In genomic region chr6:100454571-100455229, GRCh38 we compare ENCODE assay signal across 20 cellular contexts. TPM values are rescaled to one million over a fixed set of nuclear protein-coding genes. Genes with fewer than 3 reads are reported as not detected.
DNase-seq lines count a peak whose midpoint lies in the region; TF ChIP-seq lines count a peak whose summit lies in the region.
"Had no signal": no experiment of that assay in that cellular context is flagged by ENCODE, and none has a peak within 500 bp of the region (broad histone marks: within the 10 kb centered on the region; RNA-seq: fewer than 3 reads in every experiment).

No MANE protein-coding gene starts in this region.

- H3K4me3 ChIP-seq in MM.1S (ENCODE audit: low read length) (no peak overlapping the region), ascending aorta (no peak overlapping the region), testis (no peak overlapping the region)

- no peaks in the 10 kb centered on the region for H3F3A ChIP-seq in MM.1S (ENCODE audit: insufficient read depth, low read length)

- H2AFZ ChIP-seq in MM.1S (ENCODE audit: low read length) = no peak overlapping the region

- H3K27me3 Mint-ChIP-seq in activated CD4-positive, alpha-beta T cell treated with anti-CD3 and anti-CD28 coated beads, Interleukin-2, amount 10 ng/mL, durations not matched to agents 7 days and 5 days = peaks cover 26% of the 10 kb centered on the region
- H3K27me3 Mint-ChIP-seq in glutamatergic neuron (ENCODE audit: unreplicated experiment) (peaks cover 29% of the 10 kb centered on the region), progenitor cell of endocrine pancreas (peaks cover 55% of the 10 kb centered on the region)
- H3K27me3 Mint-ChIP-seq: activated T-cell treated with anti-CD3 and anti-CD28 coated beads, Interleukin-2, amount 50 U/mL, for 24 hours; central memory CD8-positive, alpha-beta T cell had no signal

- H4K20me1 ChIP-seq in MM.1S (ENCODE audit: insufficient read depth, low read length) = no peaks in the 10 kb centered on the region

- H3K4me2 ChIP-seq in MM.1S (ENCODE audit: low read depth, low read length) = no peak overlapping the region

- no peaks in the 10 kb centered on the region for H3K9me2 ChIP-seq in MM.1S (replicated peaks; ENCODE audit: insufficient read depth, low read length)

- H3K4me3 Mint-ChIP-seq in activated CD4-positive, alpha-beta T cell treated with anti-CD3 and anti-CD28 coated beads, Interleukin-2, amount 10 ng/mL, durations not matched to agents 7 days and 5 days = peak overlapping the region; percentile 41
- peak overlapping the region; percentile 86 for H3K4me3 Mint-ChIP-seq in glutamatergic neuron (ENCODE audit: unreplicated experiment)
- peak overlapping the region; percentile 64 for H3K4me3 Mint-ChIP-seq in progenitor cell of endocrine pancreas (ENCODE audit: low read depth)
- H3K4me3 Mint-ChIP-seq: activated T-cell treated with anti-CD3 and anti-CD28 coated beads, Interleukin-2, amount 50 U/mL, for 24 hours; CD8-positive, alpha-beta T cell; central memory CD8-positive, alpha-beta T cell had no signal

- intact Hi-C loops in ascending aorta (cut with DNase I) = no loop called here
- intact Hi-C loops in testis (cut with DNase I; ENCODE audit: low total_unique reads) = no loop called here

- no peaks in the 10 kb centered on the region for H3K4me1 Mint-ChIP-seq in activated CD4-positive, alpha-beta T cell treated with anti-CD3 and anti-CD28 coated beads, Interleukin-2, amount 10 ng/mL, durations not matched to agents 7 days and 5 days
- H3K4me1 Mint-ChIP-seq in glutamatergic neuron (ENCODE audit: low read depth, unreplicated experiment) (peaks cover 22% of the 10 kb centered on the region), progenitor cell of endocrine pancreas (ENCODE audit: low read depth) (peaks cover 25% of the 10 kb centered on the region)
- H3K4me1 Mint-ChIP-seq: central memory CD8-positive, alpha-beta T cell had no signal

- H3K27me3 ChIP-seq in MM.1S (replicated peaks; ENCODE audit: insufficient read depth, low read length) = no peaks in the 10 kb centered on the region
- H3K27me3 ChIP-seq in ascending aorta = peaks cover 49% of the 10 kb centered on the region
- H3K27me3 ChIP-seq in testis = peaks cover 6% of the 10 kb centered on the region

- no peak overlapping the region for H3K9ac ChIP-seq in MM.1S (ENCODE audit: low read length)

- H3K9me3 ChIP-seq in MM.1S (replicated peaks; ENCODE audit: insufficient read depth, low read length) (no peaks in the 10 kb centered on the region), ascending aorta (no peaks in the 10 kb centered on the region), testis (no peaks in the 10 kb centered on the region)

- H3K27ac ChIP-seq in MM.1S (ENCODE audit: low read length) (no peak overlapping the region), ascending aorta (no peak overlapping the region), testis (no peak overlapping the region)
- H3K27ac ChIP-seq: foreskin keratinocyte, HL-60 had no signal

- H3K27ac Mint-ChIP-seq in activated CD4-positive, alpha-beta T cell treated with anti-CD3 and anti-CD28 coated beads, Interleukin-2, amount 10 ng/mL, durations not matched to agents 7 days and 5 days = peak overlapping the region; percentile 58
- H3K27ac Mint-ChIP-seq in glutamatergic neuron (ENCODE audit: unreplicated experiment) (peak overlapping the region; percentile 65), progenitor cell of endocrine pancreas (peak overlapping the region; percentile 96)
- H3K27ac Mint-ChIP-seq: activated T-cell treated with anti-CD3 and anti-CD28 coated beads, Interleukin-2, amount 50 U/mL, for 24 hours; CD8-positive, alpha-beta T cell; effector memory CD8-positive, alpha-beta T cell had no signal

- H3K36me3 Mint-ChIP-seq in activated CD4-positive, alpha-beta T cell treated with anti-CD3 and anti-CD28 coated beads, Interleukin-2, amount 10 ng/mL, durations not matched to agents 7 days and 5 days (ENCODE audit: low read depth) = peaks cover 17% of the 10 kb centered on the region
- H3K36me3 Mint-ChIP-seq in glutamatergic neuron (ENCODE audit: unreplicated experiment) (peaks cover under 1% of the 10 kb centered on the region), progenitor cell of endocrine pancreas (ENCODE audit: insufficient read depth) (no peaks in the 10 kb centered on the region)

- no peaks in the 10 kb centered on the region for H3K36me3 ChIP-seq in MM.1S (replicated peaks; ENCODE audit: insufficient read depth, low read length)
- H3K36me3 ChIP-seq in ascending aorta = no peaks in the 10 kb centered on the region
- H3K36me3 ChIP-seq in testis (ENCODE audit: low read depth, missing control alignments) = no peaks in the 10 kb centered on the region

- CTCF ChIA-PET in activated CD4-positive, alpha-beta T cell treated with anti-CD3 and anti-CD28 coated beads, Interleukin-2, amount 10 ng/mL, durations not matched to agents 7 days and 5 days (lab: Charles Lee) = no interaction called here

- WGBS in testis, 2 donors = 8 to 10% methylated on average over 14 of the region's 14 CpGs

- no peak for TF ChIP-seq POLR2A in testis (IDR thresholded peaks at IDR 0.05)

- no peaks in the 10 kb centered on the region for H3K4me1 ChIP-seq in MM.1S (ENCODE audit: low read length)
- H3K4me1 ChIP-seq in ascending aorta = peaks cover 0 to 4% of the 10 kb centered on the region in 2 donors
- H3K4me1 ChIP-seq in testis = no peaks in the 10 kb centered on the region
- H3K4me1 ChIP-seq: foreskin keratinocyte had no signal

- TF ChIP-seq CTCF in glutamatergic neuron (IDR thresholded peaks at IDR 0.05; ENCODE audit: partially characterized antibody, unreplicated experiment) = no peak
- no peak for TF ChIP-seq CTCF in progenitor cell of endocrine pancreas (IDR thresholded peaks at IDR 0.05; ENCODE audit: unreplicated experiment)
- no peak for TF ChIP-seq CTCF in MM.1S (IDR thresholded peaks at IDR 0.05; ENCODE audit: low read length)
- no peak for TF ChIP-seq CTCF in ascending aorta (IDR thresholded peaks at IDR 0.05)
- no peak for TF ChIP-seq CTCF in testis (IDR thresholded peaks at IDR 0.05)

- no peaks in the 10 kb centered on the region for H3K79me2 ChIP-seq in MM.1S (ENCODE audit: low read length)

- POLR2A ChIA-PET in activated CD4-positive, alpha-beta T cell treated with anti-CD3 and anti-CD28 coated beads, Interleukin-2, amount 10 ng/mL, durations not matched to agents 7 days and 5 days (lab: Charles Lee) = no interaction called here

- H3K9me3 Mint-ChIP-seq in activated CD4-positive, alpha-beta T cell treated with anti-CD3 and anti-CD28 coated beads, Interleukin-2, amount 10 ng/mL, durations not matched to agents 7 days and 5 days = peaks cover 6% of the 10 kb centered on the region
- H3K9me3 Mint-ChIP-seq in glutamatergic neuron (ENCODE audit: unreplicated experiment) (peaks cover 27% of the 10 kb centered on the region), progenitor cell of endocrine pancreas (ENCODE audit: low read depth) (no peaks in the 10 kb centered on the region)
- H3K9me3 Mint-ChIP-seq: central memory CD8-positive, alpha-beta T cell had no signal

- DNase-seq in activated CD4-positive, alpha-beta T cell treated with anti-CD3 and anti-CD28 coated beads, Interleukin-2, amount 10 ng/mL, durations not matched to agents 7 days and 5 days = no peak
- DNase-seq in activated CD4-positive, alpha-beta T cell treated with anti-CD3 and anti-CD28 coated beads for 4 hours = no peak
- DNase-seq in SK-N-DZ (ENCODE audit: low spot score) (peak; percentile 9), glutamatergic neuron (no peak), progenitor cell of endocrine pancreas (ENCODE audit: low spot score, unreplicated experiment) (no peak), MM.1S (no peak), ascending aorta (ENCODE audit: low spot score in 2 of 2) (no peak), testis (no peak)
- DNase-seq: activated T-cell treated with anti-CD3 and anti-CD28 coated beads, Interleukin-2, amount 50 U/mL, for 24 hours; CD8-positive, alpha-beta T cell; effector memory CD8-positive, alpha-beta T cell; foreskin keratinocyte; Karpas-422; mammary epithelial cell; naive thymus-derived CD8-positive, alpha-beta T cell; NCI-H1436 treated with DMSO at 0.1 percent for 48 hours; SHP77; T-helper 9 cell had no signal

RNA-seq across cellular contexts. Expression of gene SIM1, which starts 10.0 kb away (rescaled TPM):
- not detected for total RNA-seq in activated CD4-positive, alpha-beta T cell treated with anti-CD3 and anti-CD28 coated beads, Interleukin-2, amount 10 ng/mL, durations not matched to agents 7 days and 5 days
- not detected in 2 replicates for polyA plus RNA-seq in SK-N-DZ (2014; cell fraction: cytosol; rRNA removed)
- polyA plus RNA-seq in SK-N-DZ (2014; cell fraction: nucleus; rRNA removed) = not detected in 2 replicates
- total RNA-seq in glutamatergic neuron (ENCODE audit: unreplicated experiment) = 49.8 TPM
- total RNA-seq in progenitor cell of endocrine pancreas = 6.9 and 7.4 TPM in 2 replicates
- not detected for total RNA-seq in ascending aorta
- 1 to 10 TPM in 1 of 2 donors, under 1 TPM in 1; 0.43 to 1.5 TPM for total RNA-seq in testis
- 0.88 TPM for polyA plus RNA-seq in testis (ENCODE audit: insufficient read depth, low read depth, low replicate concordance)
- total RNA-seq: CD8-positive, alpha-beta T cell; foreskin keratinocyte; naive thymus-derived CD8-positive, alpha-beta T cell had no signal
- polyA plus RNA-seq: foreskin keratinocyte; mammary epithelial cell; naive thymus-derived CD8-positive, alpha-beta T cell had no signal
